1 cellular context compared by ENCODE assay signal in genomic region chr17:20227720-20228370, GRCh38.
TF ChIP-seq lines count a peak whose summit lies in the region.

No MANE protein-coding gene starts in this region.

TF ChIP-seq in K562, 482 proteins besides CTCF, POLR2A, EP300 and RAD21:
- TF ChIP-seq NFE2 (IDR thresholded peaks at IDR 0.05; ENCODE audit: low read depth) (peak; percentile 39; the same call in 1 of the 2 replicates), ZNF316 (IDR thresholded peaks at IDR 0.05) (peak; percentile 32), MAFG (tag; conservative IDR thresholded peaks at IDR 0.05) (peak; percentile 33; the same call in 1 of the 2 replicates), CEBPB (tag; IDR thresholded peaks at IDR 0.05) (peak; percentile 54)
TF ChIP-seq in K562: peak in this region for 4; not testable (repeated sequence) for 478.
